ENCODE assay signal across 8 cellular contexts in genomic region chr3:126287536-126288181, GRCh38.
A peak's percentile ranks its signal among the peaks of the same experiment; 100 is the strongest.
DNase-seq lines count a peak whose midpoint lies in the region; ATAC-seq and TF ChIP-seq lines count a peak whose summit lies in the region.

No MANE protein-coding gene starts in this region.

- H3K9me2 ChIP-seq in DOHH2 (replicated peaks; ENCODE audit: control insufficient read depth, low read length) = no peaks in the 10 kb centered on the region

- H3K4me2 ChIP-seq in DOHH2 (ENCODE audit: low read length) = peak overlapping the region; percentile 86

- H4K20me1 ChIP-seq in DOHH2 (ENCODE audit: control insufficient read depth, insufficient read depth, low read depth, low read length) = no peaks in the 10 kb centered on the region

- H3K4me3 ChIP-seq in DOHH2 (ENCODE audit: low read length) (peak overlapping the region; percentile 78), fibroblast of pulmonary artery (replicated peaks; ENCODE audit: low read depth, low read length) (peak overlapping the region; percentile 46), muscle layer of colon (ENCODE audit: low read depth in 1 of 2, low read length in 2 of 2) (peak overlapping the region; percentile 16 to 54)

- ATAC-seq in HG02759 (IDR thresholded peaks at IDR 0.05; ENCODE audit: unreplicated experiment) = no peak
- ATAC-seq in GM21786 (IDR thresholded peaks at IDR 0.05; ENCODE audit: unreplicated experiment) = no peak
- ATAC-seq in GM18502 (IDR thresholded peaks at IDR 0.05; ENCODE audit: poor library complexity, unreplicated experiment) = no peak

- H3K27ac ChIP-seq in DOHH2 (ENCODE audit: low read depth, low read length) = peak overlapping the region; percentile 85
- peak overlapping the region; percentile 80 for H3K27ac ChIP-seq in muscle layer of colon (ENCODE audit: low read depth, low read length)

- H3K27me3 ChIP-seq in DOHH2 (ENCODE audit: control insufficient read depth, low read length) (no peaks in the 10 kb centered on the region), muscle layer of colon (ENCODE audit: control insufficient read depth in 1 of 2, insufficient read depth in 2 of 2, low read length in 2 of 2) (peaks cover 0 to 3% of the 10 kb centered on the region in 2 donors)

- H3K4me1 ChIP-seq in DOHH2 (ENCODE audit: control insufficient read depth, low read length) (peaks cover 83% of the 10 kb centered on the region), muscle layer of colon (ENCODE audit: insufficient read depth, low read length) (peaks cover 14% of the 10 kb centered on the region)

- no peak for TF ChIP-seq CTCF in DOHH2 (IDR thresholded peaks at IDR 0.05; ENCODE audit: low read depth, low read length, poor library complexity, severe bottlenecking)
- no peak for TF ChIP-seq CTCF in fibroblast of pulmonary artery (IDR thresholded peaks at IDR 0.05; ENCODE audit: low read length, missing control alignments)

- peak overlapping the region; percentile 64 for H3K9ac ChIP-seq in muscle layer of colon (ENCODE audit: low read length)

- peaks cover 20% of the 10 kb centered on the region for H3F3A ChIP-seq in DOHH2 (ENCODE audit: control insufficient read depth, insufficient read depth)

- H3K9me3 ChIP-seq in DOHH2 (ENCODE audit: control insufficient read depth, insufficient read depth, low read length) = no peaks in the 10 kb centered on the region
- H3K9me3 ChIP-seq in muscle layer of colon (ENCODE audit: low read length) = no peaks in the 10 kb centered on the region

- DNase-seq in RPMI8226 (peak; percentile 19), fibroblast of pulmonary artery (ENCODE audit: low read depth) (peak; percentile 49)
- DNase-seq in stimulated activated naive CD4-positive, alpha-beta T cell treated with Interleukin-2 at 50 U/mL for 16 hours (lab: John Stamatoyannopoulos, UW) = no peak

- H3K36me3 ChIP-seq in DOHH2 (ENCODE audit: control insufficient read depth, low read length) (no peaks in the 10 kb centered on the region), muscle layer of colon (ENCODE audit: insufficient read depth, low read length) (no peaks in the 10 kb centered on the region)

- no peaks in the 10 kb centered on the region for H3K79me2 ChIP-seq in DOHH2 (ENCODE audit: control insufficient read depth, low read length)
